Comparison of ENCODE assay signal across 8 cellular contexts in genomic region chr10:62373639-62373994, GRCh38. TPM values are rescaled to one million over a fixed set of nuclear protein-coding genes. Genes with fewer than 3 reads are reported as not detected.
DNase-seq lines count a peak whose midpoint lies in the region; ATAC-seq and TF ChIP-seq lines count a peak whose summit lies in the region.

No MANE protein-coding gene starts in this region.

- no peaks in the 10 kb centered on the region for H3K9me3 ChIP-seq in testis

- no peaks in the 10 kb centered on the region for H3K36me3 Mint-ChIP-seq in activated CD4-positive, alpha-beta T cell treated with anti-CD3 and anti-CD28 coated beads, Interleukin-2, amount 10 ng/mL, durations not matched to agents 24 days and 14 days (ENCODE audit: low read depth)
- peaks cover 5% of the 10 kb centered on the region for H3K36me3 Mint-ChIP-seq in MCF 10A (ENCODE audit: insufficient read depth, unreplicated experiment)

- H3K27me3 ChIP-seq in layer of hippocampus (ENCODE audit: control insufficient read depth, insufficient read depth, low read length) (no peaks in the 10 kb centered on the region), testis (no peaks in the 10 kb centered on the region)

- TF ChIP-seq CTCF in MCF 10A (IDR thresholded peaks at IDR 0.05; ENCODE audit: unreplicated experiment) = no peak
- TF ChIP-seq CTCF in testis (IDR thresholded peaks at IDR 0.05) = no peak

- 11 to 17% methylated on average over 8 of the region's 8 CpGs for WGBS in testis, 2 donors

- peaks cover 42% of the 10 kb centered on the region for H3K27me3 Mint-ChIP-seq in activated CD4-positive, alpha-beta T cell treated with anti-CD3 and anti-CD28 coated beads, Interleukin-2, amount 10 ng/mL, durations not matched to agents 24 days and 14 days
- no peaks in the 10 kb centered on the region for H3K27me3 Mint-ChIP-seq in MCF 10A (ENCODE audit: insufficient read depth, unreplicated experiment)

- H3K4me3 ChIP-seq in testis = peak overlapping the region; percentile 62 to 66

- CTCF ChIA-PET in MCF 10A (lab: Yijun Ruan, JAX) = interaction anchor here (0.7 to 1.6 kb wide), 2 partner anchors 108 to 130 kb away, joined by 3 to 5 read pairs; no protein-coding TSS in a partner anchor

- H3K27ac ChIP-seq in layer of hippocampus (ENCODE audit: low read depth, low read length) (peak overlapping the region; percentile 91), testis (peak overlapping the region in 1 of 2 donors; percentile 45)

- H3K36me3 ChIP-seq in testis (ENCODE audit: low read depth, missing control alignments) = no peaks in the 10 kb centered on the region

- H3K4me1 Mint-ChIP-seq in activated CD4-positive, alpha-beta T cell treated with anti-CD3 and anti-CD28 coated beads, Interleukin-2, amount 10 ng/mL, durations not matched to agents 24 days and 14 days = peaks cover 6% of the 10 kb centered on the region
- H3K4me1 Mint-ChIP-seq in MCF 10A (ENCODE audit: insufficient read depth, unreplicated experiment) = peaks cover 5% of the 10 kb centered on the region

- no peak overlapping the region for H3K27ac Mint-ChIP-seq in activated CD4-positive, alpha-beta T cell treated with anti-CD3 and anti-CD28 coated beads, Interleukin-2, amount 10 ng/mL, durations not matched to agents 24 days and 14 days
- no peak overlapping the region for H3K27ac Mint-ChIP-seq in MCF 10A (ENCODE audit: low read depth, unreplicated experiment)

- peaks cover 4% of the 10 kb centered on the region for H3K4me1 ChIP-seq in testis

- DNase-seq in activated CD4-positive, alpha-beta T cell treated with anti-CD3 and anti-CD28 coated beads, Interleukin-2, amount 10 ng/mL, durations not matched to agents 24 days and 14 days = peak; percentile 46
- DNase-seq in activated CD4-positive, alpha-beta T cell treated with anti-CD3 and anti-CD28 coated beads, Interleukin-2, amount 50 U/mL, for 4 hours = no peak
- DNase-seq in MCF 10A (ENCODE audit: unreplicated experiment) = no peak
- DNase-seq in testis = no peak
- no peak for DNase-seq in midbrain (lab: John Stamatoyannopoulos, UW)

- intact Hi-C loops in activated CD4-positive, alpha-beta T cell treated with anti-CD3 and anti-CD28 coated beads, Interleukin-2, amount 10 ng/mL, durations not matched to agents 24 days and 14 days (cut with micrococcal nuclease) = loop anchor here (5.0 kb wide), 1 partner anchor 894 kb away; no protein-coding TSS in a partner anchor
- intact Hi-C loops in MCF 10A (cut with micrococcal nuclease) (no loop called here), testis (cut with DNase I; ENCODE audit: low total_unique reads) (no loop called here)

- BruUV-seq in MCF 10A (replicated peaks; lab: Mats Ljungman, UMichigan) = no TSS peak

- ATAC-seq in HG03520 (IDR thresholded peaks at IDR 0.05; ENCODE audit: unreplicated experiment) (no peak), GM19452 (IDR thresholded peaks at IDR 0.05; ENCODE audit: unreplicated experiment) (no peak)

- no peak for TF ChIP-seq POLR2A in testis (IDR thresholded peaks at IDR 0.05)

- peak overlapping the region; percentile 84 for H3K4me3 Mint-ChIP-seq in activated CD4-positive, alpha-beta T cell treated with anti-CD3 and anti-CD28 coated beads, Interleukin-2, amount 10 ng/mL, durations not matched to agents 24 days and 14 days
- H3K4me3 Mint-ChIP-seq in MCF 10A (ENCODE audit: unreplicated experiment) = peak overlapping the region; percentile 68

- POLR2A ChIA-PET in MCF 10A (lab: Yijun Ruan, JAX) = interaction anchor here (0.6 kb wide), 1 partner anchor 784 kb away, joined by 3 read pairs; no protein-coding TSS in a partner anchor

- H3K9me3 Mint-ChIP-seq in activated CD4-positive, alpha-beta T cell treated with anti-CD3 and anti-CD28 coated beads, Interleukin-2, amount 10 ng/mL, durations not matched to agents 24 days and 14 days = no peaks in the 10 kb centered on the region
- H3K9me3 Mint-ChIP-seq in MCF 10A (ENCODE audit: unreplicated experiment) = no peaks in the 10 kb centered on the region

RNA-seq across cellular contexts. Expression of gene ZNF365, which starts 0.6 kb away (rescaled TPM):
- total RNA-seq in activated CD4-positive, alpha-beta T cell treated with anti-CD3 and anti-CD28 coated beads, Interleukin-2, amount 10 ng/mL, durations not matched to agents 24 days and 14 days = not detected in 2 replicates
- total RNA-seq in MCF 10A (2022) (1.3 and 2.9 TPM in 2 replicates), testis (1 to 10 TPM; 1.2 to 2.8 TPM)
- polyA plus RNA-seq in testis (ENCODE audit: insufficient read depth, low read depth, low replicate concordance) = 1.0 TPM
